ENCODE assay signal across 32 cellular contexts in the genomic region with DNA sequence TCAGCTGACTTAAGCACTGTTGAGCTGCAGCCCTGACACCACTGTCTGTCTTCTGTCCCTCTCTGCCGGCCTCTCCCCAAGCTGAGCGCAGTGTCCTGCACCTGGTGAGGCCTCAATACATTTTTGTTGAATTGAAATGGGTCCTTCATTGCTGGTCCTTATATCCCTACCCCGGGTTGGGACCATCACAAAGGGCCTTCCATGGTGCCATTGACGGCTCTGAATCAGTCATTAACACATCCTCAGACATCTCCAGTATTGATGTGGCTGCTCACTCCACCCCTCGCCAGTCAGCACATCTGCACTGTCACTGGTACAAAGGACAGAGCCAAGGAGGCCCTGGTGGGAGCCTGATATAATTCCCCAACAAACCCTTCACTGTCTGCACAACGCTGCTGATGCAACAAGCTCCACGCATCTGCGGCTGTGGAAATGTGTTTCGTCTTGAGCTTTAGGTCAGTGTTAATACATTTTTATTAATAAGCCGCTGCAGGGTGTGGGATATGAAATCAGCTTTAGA.
"Had no signal": no experiment of that assay in that cellular context is flagged by ENCODE, and none has a peak within 500 bp of the region (broad histone marks: within the 10 kb centered on the region; RNA-seq: fewer than 3 reads in every experiment).

No MANE protein-coding gene starts in this region.

- H3K4me1 ChIP-seq: left lung, lower lobe of right lung, pancreas, psoas muscle, right atrium auricular region, stomach, suprapubic skin had no signal

- H3K27ac ChIP-seq: cardiac muscle cell, coronary artery, left lung, lower lobe of right lung, neutrophil, pancreas, psoas muscle, right atrium auricular region, stomach, suprapubic skin, tibial nerve had no signal

- H3K27me3 ChIP-seq: dorsolateral prefrontal cortex, pancreas, right atrium auricular region, tibial nerve had no signal

- H3K4me1 Mint-ChIP-seq: activated naive CD4-positive, alpha-beta T cell treated with anti-CD3 and anti-CD28 coated beads, Interleukin-2, amount 50 U/mL, for 24 hours had no signal

- H3K4me3 Mint-ChIP-seq: activated CD8-positive, alpha-beta T cell treated with anti-CD3 and anti-CD28 coated beads for 36 hours; activated naive CD4-positive, alpha-beta T cell treated with anti-CD3 and anti-CD28 coated beads, Interleukin-2, amount 50 U/mL, for 24 hours; activated naive CD8-positive, alpha-beta T cell treated with anti-CD3 and anti-CD28 coated beads, Interleukin-2, amount 50 U/mL, for 24 hours; natural killer cell treated with Interleukin-12 subunit alpha and Interleukin-12 subunit beta and Interleukin-15 and Interleukin-18, amount 100 ng/mL, for 72 hours; stimulated activated naive B cell treated with anti-CD40 and anti-IgM and Interleukin-4, amounts not matched to agents 10 μg/mL and 1 μg/mL and 100 μg/mL, for 72 hours; T-helper 1 cell treated with Interleukin-12 subunit alpha and Interleukin-12 subunit beta and Interleukin-4 antibody, amounts not matched to agents 30 μg/mL and 1 μg/mL, for 36 hours had no signal

- H3K4me2 ChIP-seq: smooth muscle cell had no signal

- ATAC-seq: activated CD8-positive, alpha-beta T cell treated with anti-CD3 and anti-CD28 coated beads for 36 hours; activated naive CD8-positive, alpha-beta T cell treated with anti-CD3 and anti-CD28 coated beads, Interleukin-2, amount 50 U/mL, for 24 hours; left lung; lower lobe of right lung; mucosa of descending colon; natural killer cell treated with Interleukin-12 subunit alpha and Interleukin-12 subunit beta and Interleukin-15 and Interleukin-18, amount 100 ng/mL, for 72 hours; pancreas; psoas muscle; stimulated activated naive B cell treated with anti-CD40 and anti-IgM and Interleukin-4, amounts not matched to agents 10 μg/mL and 1 μg/mL and 100 μg/mL, for 72 hours had no signal

- H3K27ac Mint-ChIP-seq: activated CD8-positive, alpha-beta T cell treated with anti-CD3 and anti-CD28 coated beads for 36 hours; activated naive CD4-positive, alpha-beta T cell treated with anti-CD3 and anti-CD28 coated beads, Interleukin-2, amount 50 U/mL, for 24 hours; activated naive CD8-positive, alpha-beta T cell treated with anti-CD3 and anti-CD28 coated beads, Interleukin-2, amount 50 U/mL, for 24 hours; activated T-helper 2 cell treated with anti-CD3 and anti-CD28 coated beads, Interferon-gamma antibody, Interleukin-2, Interleukin-4, amounts not matched to agents 10 μg/mL and 5 μg/mL and 100 μg/mL, durations not matched to agents 14 hours and 24 hours and 36 hours; natural killer cell treated with Interleukin-12 subunit alpha and Interleukin-12 subunit beta and Interleukin-15 and Interleukin-18, amount 100 ng/mL, for 72 hours; T-helper 1 cell treated with Interleukin-12 subunit alpha and Interleukin-12 subunit beta and Interleukin-4 antibody, amounts not matched to agents 30 μg/mL and 1 μg/mL, for 36 hours had no signal

- H3K9me3 Mint-ChIP-seq: activated CD8-positive, alpha-beta T cell treated with anti-CD3 and anti-CD28 coated beads for 36 hours; activated naive CD4-positive, alpha-beta T cell treated with anti-CD3 and anti-CD28 coated beads, Interleukin-2, amount 50 U/mL, for 24 hours; activated naive CD8-positive, alpha-beta T cell treated with anti-CD3 and anti-CD28 coated beads, Interleukin-2, amount 50 U/mL, for 24 hours; activated T-helper 2 cell treated with anti-CD3 and anti-CD28 coated beads, Interferon-gamma antibody, Interleukin-2, Interleukin-4, amounts not matched to agents 10 μg/mL and 5 μg/mL and 100 μg/mL, durations not matched to agents 14 hours and 24 hours and 36 hours; natural killer cell treated with Interleukin-12 subunit alpha and Interleukin-12 subunit beta and Interleukin-15 and Interleukin-18, amount 100 ng/mL, for 72 hours; stimulated activated naive B cell treated with anti-CD40 and anti-IgM and Interleukin-4, amounts not matched to agents 10 μg/mL and 1 μg/mL and 100 μg/mL, for 72 hours; T-helper 1 cell treated with Interleukin-12 subunit alpha and Interleukin-12 subunit beta and Interleukin-4 antibody, amounts not matched to agents 30 μg/mL and 1 μg/mL, for 36 hours had no signal

- H3K36me3 ChIP-seq: cardiac muscle cell, left lung, lower lobe of right lung, neutrophil, pancreas, right atrium auricular region, stomach, suprapubic skin, tibial nerve had no signal

- H3K9me3 ChIP-seq: left lung, lower lobe of right lung, mucosa of descending colon, neutrophil, pancreas, psoas muscle, right atrium auricular region, stomach, suprapubic skin, tibial nerve had no signal

- FAIRE-seq: pancreas had no signal

- H3K36me3 Mint-ChIP-seq: activated naive CD4-positive, alpha-beta T cell treated with anti-CD3 and anti-CD28 coated beads, Interleukin-2, amount 50 U/mL, for 24 hours; natural killer cell treated with Interleukin-12 subunit alpha and Interleukin-12 subunit beta and Interleukin-15 and Interleukin-18, amount 100 ng/mL, for 72 hours; stimulated activated naive B cell treated with anti-CD40 and anti-IgM and Interleukin-4, amounts not matched to agents 10 μg/mL and 1 μg/mL and 100 μg/mL, for 72 hours had no signal

- H3K4me3 ChIP-seq: cardiac muscle cell, coronary artery, left lung, lower lobe of right lung, mucosa of descending colon, pancreas, psoas muscle, right atrium auricular region, smooth muscle cell, stomach, suprapubic skin, tibial nerve had no signal

- DNase-seq: activated CD4-positive, alpha-beta T cell treated with anti-CD3 and anti-CD28 coated beads for 1 hour; activated CD4-positive, alpha-beta T cell treated with anti-CD3 and anti-CD28 coated beads, Interleukin-2, amount 50 U/mL, for 1 hour; activated CD8-positive, alpha-beta T cell treated with anti-CD3 and anti-CD28 coated beads for 36 hours; activated naive CD8-positive, alpha-beta T cell treated with anti-CD3 and anti-CD28 coated beads, Interleukin-2, amount 50 U/mL, for 24 hours; activated T-cell treated with anti-CD3 and anti-CD28 coated beads, Interleukin-2, amount 50 U/mL, for 48 hours; effector memory CD4-positive, alpha-beta T cell; erythroblast; left lung; lower lobe of right lung; mesendoderm; mucosa of descending colon; pancreas; psoas muscle; stimulated activated CD4-positive, alpha-beta T cell treated with anti-CD3 and anti-CD28 coated beads, Interleukin-1b, Interleukin-23, amount 100 ng/mL, for 48 hours; stimulated activated CD4-positive, alpha-beta T cell treated with anti-CD3 and anti-CD28 coated beads, Interleukin-4, amount 100 ng/mL, for 4 hours; stimulated activated CD8-positive, alpha-beta memory T cell treated with anti-CD3 and anti-CD28 coated beads, Interleukin-4, amount 100 ng/mL, for 48 hours; stimulated activated naive B cell treated with anti-CD40 and anti-IgM and Interleukin-4, amounts not matched to agents 10 μg/mL and 1 μg/mL and 100 μg/mL, for 72 hours; stomach; SW 1271; T1000 had no signal
